19 cellular contexts compared by ENCODE assay signal in the genomic region with DNA sequence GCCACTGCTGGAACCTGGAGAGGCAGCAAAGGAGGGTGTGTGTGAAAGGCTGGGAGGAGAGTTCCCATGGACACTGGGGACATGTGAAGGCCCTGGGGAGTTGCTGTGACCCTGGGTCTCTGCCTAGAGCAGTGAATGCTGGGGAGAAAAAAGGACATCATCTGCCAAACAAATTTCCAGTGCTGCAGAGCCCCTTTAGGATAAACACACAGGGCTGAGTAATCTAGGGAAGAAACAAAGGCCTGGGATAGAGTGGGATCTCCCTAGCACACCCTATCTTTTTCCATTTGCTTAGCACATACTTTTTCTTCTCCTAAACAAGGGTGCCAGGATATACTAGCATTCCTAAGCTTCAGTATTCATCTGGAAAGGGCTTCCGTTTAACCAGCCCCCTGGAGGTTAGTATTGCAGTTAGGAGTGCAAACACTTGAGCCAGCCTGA. TPM values are rescaled to one million over a fixed set of nuclear protein-coding genes. Genes with fewer than 3 reads are reported as not detected.
DNase-seq lines count a peak whose midpoint lies in the region; ATAC-seq, FAIRE-seq and TF ChIP-seq lines count a peak whose summit lies in the region.
"Had no signal": no experiment of that assay in that cellular context is flagged by ENCODE, and none has a peak within 500 bp of the region (broad histone marks: within the 10 kb centered on the region; RNA-seq: fewer than 3 reads in every experiment).

No MANE protein-coding gene starts in this region.

- POLR2A ChIA-PET in activated CD4-positive, alpha-beta T cell treated with anti-CD3 and anti-CD28 coated beads for 36 hours (lab: Charles Lee) = interaction anchor here (0.7 kb wide), 1 partner anchor 482 kb away, joined by 8 read pairs; no protein-coding TSS in a partner anchor

- intact Hi-C loops in right cardiac atrium (cut with DNase I) = loop anchor here in 1 of 4 donors (5.0 kb wide), 1 partner anchor 48 kb away; no protein-coding TSS in a partner anchor
- intact Hi-C loops in gastrocnemius medialis (cut with DNase I; ENCODE audit: low total_unique reads) = no loop called here
- intact Hi-C loops in activated CD4-positive, alpha-beta T cell treated with anti-CD3 and anti-CD28 coated beads for 36 hours (cut with DNase I, micrococcal nuclease) = no loop called here
- intact Hi-C loops in kidney (cut with DNase I) = no loop called here

- TF ChIP-seq CTCF in brain microvascular endothelial cell (IDR thresholded peaks at IDR 0.05; ENCODE audit: low read depth, low read length, missing control alignments) (peak; percentile 27), gastrocnemius medialis (IDR thresholded peaks at IDR 0.05 in 4 of 5, conservative IDR thresholded peaks at IDR 0.05 in 1 of 5) (no peak), kidney (IDR thresholded peaks at IDR 0.05; ENCODE audit: borderline replicate concordance, extremely low read depth, insufficient read depth) (no peak)

- H3K9me3 ChIP-seq in right cardiac atrium (ENCODE audit: control insufficient read depth, low read length) = no peaks in the 10 kb centered on the region
- no peaks in the 10 kb centered on the region for H3K9me3 ChIP-seq in gastrocnemius medialis
- H3K9me3 ChIP-seq in kidney (ENCODE audit: control insufficient read depth in 1 of 2, low read length in 2 of 2) = no peaks in the 10 kb centered on the region
- H3K9me3 ChIP-seq: colonic mucosa had no signal

- no peak overlapping the region for H3K27ac Mint-ChIP-seq in activated CD4-positive, alpha-beta T cell treated with anti-CD3 and anti-CD28 coated beads for 36 hours
- H3K27ac Mint-ChIP-seq: activated T-cell treated with anti-CD3 and anti-CD28 coated beads, Interleukin-2, amount 50 U/mL, for 24 hours; CD8-positive, alpha-beta T cell had no signal

- no peaks in the 10 kb centered on the region for H3K27me3 Mint-ChIP-seq in activated CD4-positive, alpha-beta T cell treated with anti-CD3 and anti-CD28 coated beads for 36 hours
- H3K27me3 Mint-ChIP-seq: activated T-cell treated with anti-CD3 and anti-CD28 coated beads, Interleukin-2, amount 50 U/mL, for 24 hours had no signal

- no peaks in the 10 kb centered on the region for H3K9me3 Mint-ChIP-seq in activated CD4-positive, alpha-beta T cell treated with anti-CD3 and anti-CD28 coated beads for 36 hours (ENCODE audit: low read depth)
- H3K9me3 Mint-ChIP-seq: activated T-cell treated with anti-CD3 and anti-CD28 coated beads, Interleukin-2, amount 50 U/mL, for 24 hours; CD8-positive, alpha-beta T cell had no signal

- H3K4me1 Mint-ChIP-seq in activated CD4-positive, alpha-beta T cell treated with anti-CD3 and anti-CD28 coated beads for 36 hours = peaks cover 6% of the 10 kb centered on the region

- CTCF ChIA-PET in activated CD4-positive, alpha-beta T cell treated with anti-CD3 and anti-CD28 coated beads for 36 hours (lab: Charles Lee) = interaction anchor here (0.8 kb wide), 1 partner anchor 15 kb away, joined by 3 read pairs; no protein-coding TSS in a partner anchor

- no peak for TF ChIP-seq POLR2A in gastrocnemius medialis (IDR thresholded peaks at IDR 0.05)

- no peaks in the 10 kb centered on the region for H3K27me3 ChIP-seq in brain microvascular endothelial cell (replicated peaks)
- no peaks in the 10 kb centered on the region for H3K27me3 ChIP-seq in right cardiac atrium (ENCODE audit: control insufficient read depth, insufficient read depth)
- H3K27me3 ChIP-seq in gastrocnemius medialis = peaks cover 0 to 5% (median 5%) of the 10 kb centered on the region in 3 donors
- H3K27me3 ChIP-seq: colonic mucosa had no signal

- no peaks in the 10 kb centered on the region for H3K36me3 ChIP-seq in brain microvascular endothelial cell (replicated peaks)
- H3K36me3 ChIP-seq in gastrocnemius medialis = no peaks in the 10 kb centered on the region
- no peaks in the 10 kb centered on the region for H3K36me3 ChIP-seq in kidney (ENCODE audit: control insufficient read depth in 1 of 2, insufficient read depth in 2 of 2, low read length in 2 of 2)
- H3K36me3 ChIP-seq: colonic mucosa had no signal

- no peaks in the 10 kb centered on the region for H3K36me3 Mint-ChIP-seq in activated CD4-positive, alpha-beta T cell treated with anti-CD3 and anti-CD28 coated beads for 36 hours (ENCODE audit: low read depth)
- H3K36me3 Mint-ChIP-seq: CD8-positive, alpha-beta T cell had no signal

- no peaks in the 10 kb centered on the region for H3K4me1 ChIP-seq in right cardiac atrium (ENCODE audit: control insufficient read depth, insufficient read depth, low read length)
- H3K4me1 ChIP-seq in gastrocnemius medialis = no peaks in the 10 kb centered on the region
- no peaks in the 10 kb centered on the region for H3K4me1 ChIP-seq in kidney (ENCODE audit: control insufficient read depth in 1 of 2, insufficient read depth in 1 of 2, low read depth in 1 of 2, low read length in 2 of 2)
- H3K4me1 ChIP-seq: colonic mucosa had no signal

- WGBS in right cardiac atrium = 43% methylated on average over 1 of the region's 1 CpG

- ATAC-seq in right cardiac atrium (peak; percentile 40 to 46), gastrocnemius medialis (peak; percentile 33 to 54), GM19035 (IDR thresholded peaks at IDR 0.05; ENCODE audit: unreplicated experiment) (no peak), HG02852 (IDR thresholded peaks at IDR 0.05; ENCODE audit: unreplicated experiment) (no peak)
- no peak for ATAC-seq in activated CD4-positive, alpha-beta T cell treated with anti-CD3 and anti-CD28 coated beads for 36 hours
- ATAC-seq: activated CD4-positive, CD25-positive, alpha-beta regulatory T cell treated with anti-CD3 and anti-CD28 coated beads, Interleukin-2, amount 50 U/mL, for 24 hours; CD8-positive, alpha-beta T cell; esophagus mucosa had no signal

- no peak for FAIRE-seq in kidney (lab: Jason Lieb, UNC)

- no peak overlapping the region for H3K4me3 ChIP-seq in brain microvascular endothelial cell (ENCODE audit: low read depth, low read length)
- H3K4me3 ChIP-seq in right cardiac atrium (ENCODE audit: low read length) = no peak overlapping the region
- no peak overlapping the region for H3K4me3 ChIP-seq in gastrocnemius medialis
- H3K4me3 ChIP-seq in kidney (ENCODE audit: low read length in 2 of 2) = no peak overlapping the region
- H3K4me3 ChIP-seq: colonic mucosa, PC-9 had no signal

- H3K9ac ChIP-seq in kidney (ENCODE audit: low read length in 2 of 2) = no peak overlapping the region

- H3K4me3 Mint-ChIP-seq in activated CD4-positive, alpha-beta T cell treated with anti-CD3 and anti-CD28 coated beads for 36 hours = no peak overlapping the region
- H3K4me3 Mint-ChIP-seq: activated T-cell treated with anti-CD3 and anti-CD28 coated beads, Interleukin-2, amount 50 U/mL, for 24 hours; CD8-positive, alpha-beta T cell had no signal

- in situ Hi-C loops in brain microvascular endothelial cell (cut with HindIII; ENCODE audit: low pct_ligation_motif_present, low sequenced_read_pairs) (no loop called here), gastrocnemius medialis (cut with MboI; ENCODE audit: low sequenced_read_pairs in 4 of 4) (no loop called here)

- no peak overlapping the region for H3K27ac ChIP-seq in brain microvascular endothelial cell
- H3K27ac ChIP-seq in right cardiac atrium (ENCODE audit: low read length) = no peak overlapping the region
- H3K27ac ChIP-seq in gastrocnemius medialis = peak overlapping the region in 1 of 4 donors; percentile 41
- H3K27ac ChIP-seq in kidney (ENCODE audit: low read depth in 2 of 2, low read length in 2 of 2) = no peak overlapping the region
- H3K27ac ChIP-seq: colonic mucosa, PC-9 had no signal

- DNase-seq in GM03348 (ENCODE audit: low spot score) (peak; percentile 31), brain microvascular endothelial cell (no peak), right cardiac atrium (peak in 1 of 3 donors; percentile 68), gastrocnemius medialis (no peak), kidney (no peak)
- DNase-seq in activated CD4-positive, alpha-beta T cell treated with anti-CD3 and anti-CD28 coated beads for 36 hours = no peak
- DNase-seq: activated T-cell treated with anti-CD3 and anti-CD28 coated beads, Interleukin-2, amount 50 U/mL, for 24 hours; CD8-positive, alpha-beta T cell; colonic mucosa; GOT3; Karpas-422; NCI-H524; PC-9; stimulated activated CD4-positive, alpha-beta T cell treated with anti-CD3 and anti-CD28 coated beads, Interleukin-4, amount 100 ng/mL, for 24 hours had no signal

RNA-seq across cellular contexts. Expression of gene HIGD1B, which starts 3.3 kb away (rescaled TPM):
- 1 to 10 TPM; 1.6 to 5.5 (median 3.6) TPM for total RNA-seq in right cardiac atrium
- 10.3 TPM for polyA plus RNA-seq in right cardiac atrium
- total RNA-seq in gastrocnemius medialis = 1 to 10 TPM; 1.8 to 6.6 (median 4.4) TPM
- not detected for total RNA-seq in activated CD4-positive, alpha-beta T cell treated with anti-CD3 and anti-CD28 coated beads for 36 hours
- 2.2 TPM for total RNA-seq in kidney
- polyA plus RNA-seq in kidney (ENCODE audit: insufficient read depth, low read depth, low replicate concordance) = 3.2 TPM
- total RNA-seq: CD8-positive, alpha-beta T cell; PC-9; renal cortical epithelial cell had no signal

RNA-seq across cellular contexts. Expression of gene GJC1, which starts 14.3 kb away (rescaled TPM):
- total RNA-seq in right cardiac atrium = 10 to 100 TPM; 35.2 to 64.0 (median 48.5) TPM
- polyA plus RNA-seq in right cardiac atrium = 20.8 TPM
- 1 to 10 TPM; 2.1 to 9.2 (median 4.6) TPM for total RNA-seq in gastrocnemius medialis
- 1 to 10 TPM; 3.3 to 3.7 TPM for total RNA-seq in activated CD4-positive, alpha-beta T cell treated with anti-CD3 and anti-CD28 coated beads for 36 hours
- 6.5 TPM for total RNA-seq in kidney
- 1.8 TPM for polyA plus RNA-seq in kidney (ENCODE audit: insufficient read depth, low read depth, low replicate concordance)
- total RNA-seq: CD8-positive, alpha-beta T cell had no signal

RNA-seq across cellular contexts. Expression of gene EFTUD2, which starts 54.8 kb away (rescaled TPM):
- 10 to 100 TPM; 54.8 to 73.0 (median 59.5) TPM for total RNA-seq in right cardiac atrium
- polyA plus RNA-seq in right cardiac atrium = 27.7 TPM
- 100 to 1,000 TPM in 1 of 4 donors, 10 to 100 TPM in 3; 65.0 to 116 (median 81.3) TPM for total RNA-seq in gastrocnemius medialis
- total RNA-seq in activated CD4-positive, alpha-beta T cell treated with anti-CD3 and anti-CD28 coated beads for 36 hours = 100 to 1,000 TPM; 175 to 203 TPM
- 98.4 TPM for total RNA-seq in kidney
- polyA plus RNA-seq in kidney (ENCODE audit: insufficient read depth, low read depth, low replicate concordance) = 37.9 TPM

Comparison
In these comparisons a context has a peak if more than half of its experiments do, and no peak if none do; other contexts are left out.
1. ATAC-seq: peak in right cardiac atrium (2 of 2) and gastrocnemius medialis (2 of 2); none in activated CD4-positive, alpha-beta T cell treated with anti-CD3 and anti-CD28 coated beads for 36 hours (single experiment), GM19035 (single experiment) and HG02852 (single experiment).